1 cellular context compared by ENCODE assay signal in genomic region chr5:134224905-134225779, GRCh38.
A peak's percentile ranks its signal among the peaks of the same experiment; 100 is the strongest.
TF ChIP-seq lines count a peak whose summit lies in the region.

No MANE protein-coding gene starts in this region.

TF ChIP-seq in HepG2, 621 proteins besides CTCF, POLR2A, EP300 and RAD21 (continued from another document and continues in another):
- no peak for TF ChIP-seq TRAFD1 (CRISPR knock-in tag; IDR thresholded peaks at IDR 0.05; ENCODE audit: borderline replicate concordance)
- no peak for TF ChIP-seq ZNF547 (CRISPR knock-in tag; IDR thresholded peaks at IDR 0.05)
- TF ChIP-seq ZNF30 (CRISPR knock-in tag; IDR thresholded peaks at IDR 0.05): no peak
- TF ChIP-seq CHCHD3 (CRISPR knock-in tag; IDR thresholded peaks at IDR 0.05): no peak
- no peak for TF ChIP-seq RFX5 (IDR thresholded peaks at IDR 0.05; ENCODE audit: low read depth, low read length)
- TF ChIP-seq ZNF496 (CRISPR knock-in tag; IDR thresholded peaks at IDR 0.05; ENCODE audit: insufficient replicate concordance): no peak
- no peak for TF ChIP-seq HMGXB3 (CRISPR knock-in tag; IDR thresholded peaks at IDR 0.05; ENCODE audit: borderline replicate concordance)
- TF ChIP-seq CBX5 (CRISPR knock-in tag; IDR thresholded peaks at IDR 0.05; ENCODE audit: borderline replicate concordance): no peak
- no peak for TF ChIP-seq THYN1 (CRISPR knock-in tag; IDR thresholded peaks at IDR 0.05; ENCODE audit: borderline replicate concordance, low read depth)
- no peak for TF ChIP-seq FOXA3 (CRISPR knock-in tag; IDR thresholded peaks at IDR 0.05)
- TF ChIP-seq LBX2 (CRISPR knock-in tag; IDR thresholded peaks at IDR 0.05; ENCODE audit: borderline replicate concordance): 0 out of 2 replicates have a peak, but pooled peaks have one; percentile 23
- TF ChIP-seq ARID3A (IDR thresholded peaks at IDR 0.05; ENCODE audit: low read depth, low read length): no peak
- TF ChIP-seq GLI4 (CRISPR knock-in tag; IDR thresholded peaks at IDR 0.05; ENCODE audit: borderline replicate concordance): peak; percentile 14; the same call in 1 of the 2 replicates
- TF ChIP-seq ZNF431 (CRISPR knock-in tag; IDR thresholded peaks at IDR 0.05; ENCODE audit: borderline replicate concordance, low read depth): no peak
- TF ChIP-seq ZNF263 (CRISPR knock-in tag; IDR thresholded peaks at IDR 0.05): no peak
- TF ChIP-seq PITX1 (CRISPR knock-in tag; IDR thresholded peaks at IDR 0.05): no peak
- TF ChIP-seq POGK (CRISPR knock-in tag; conservative IDR thresholded peaks at IDR 0.05): no peak
- no peak for TF ChIP-seq DNMT1 (CRISPR knock-in tag; IDR thresholded peaks at IDR 0.05)
- TF ChIP-seq ELF4 (CRISPR knock-in tag; IDR thresholded peaks at IDR 0.05; ENCODE audit: borderline replicate concordance): peak; percentile 78; the same call in 1 of the 2 replicates
- no peak; the same call in 1 of the 2 replicates for TF ChIP-seq ZNF33B (CRISPR knock-in tag; IDR thresholded peaks at IDR 0.05)
- 0 out of 2 replicates have a peak, but pooled peaks have one; percentile 55 for TF ChIP-seq ZNF607 (CRISPR knock-in tag; IDR thresholded peaks at IDR 0.05; ENCODE audit: borderline replicate concordance)
- TF ChIP-seq ZNF484 (CRISPR knock-in tag; IDR thresholded peaks at IDR 0.05; ENCODE audit: borderline replicate concordance, low read depth): no peak
- no peak; the same call in 1 of the 2 replicates for TF ChIP-seq WIZ (CRISPR knock-in tag; IDR thresholded peaks at IDR 0.05)
- TF ChIP-seq ZKSCAN8 (CRISPR knock-in tag; IDR thresholded peaks at IDR 0.05; ENCODE audit: borderline replicate concordance): no peak
- no peak for TF ChIP-seq MLLT10 (CRISPR knock-in tag; IDR thresholded peaks at IDR 0.05)
- TF ChIP-seq ZNF878 (CRISPR knock-in tag; IDR thresholded peaks at IDR 0.05): no peak
- TF ChIP-seq NFIB (CRISPR knock-in tag; IDR thresholded peaks at IDR 0.05; ENCODE audit: borderline replicate concordance): peak; percentile 31; the same call in 1 of the 2 replicates
- no peak for TF ChIP-seq ZNF709 (CRISPR knock-in tag; IDR thresholded peaks at IDR 0.05)
- TF ChIP-seq SP140L (CRISPR knock-in tag; IDR thresholded peaks at IDR 0.05; ENCODE audit: borderline replicate concordance): no peak
- TF ChIP-seq ZNF24 (IDR thresholded peaks at IDR 0.05): no peak
- peak; percentile 69; the same call in 1 of the 2 replicates for TF ChIP-seq ZFX (CRISPR knock-in tag; IDR thresholded peaks at IDR 0.05; ENCODE audit: low read depth)
- TF ChIP-seq ZFY (CRISPR knock-in tag; IDR thresholded peaks at IDR 0.05): peak; percentile 69
- no peak for TF ChIP-seq SYNCRIP (IDR thresholded peaks at IDR 0.05; ENCODE audit: insufficient read depth, low read depth, low read length)
- TF ChIP-seq HMGXB4 (CRISPR knock-in tag; IDR thresholded peaks at IDR 0.05; ENCODE audit: borderline replicate concordance in 1 of 2, low read depth in 1 of 2): peak in 1 of 2 experiments; percentile 70; a peak in 1 of 4 replicates
- TF ChIP-seq PLSCR1 (CRISPR knock-in tag; IDR thresholded peaks at IDR 0.05; ENCODE audit: borderline replicate concordance): no peak
- TF ChIP-seq ZBTB7A (CRISPR knock-in tag; IDR thresholded peaks at IDR 0.05): peak; percentile 68; the same call in 1 of the 2 replicates
- TF ChIP-seq ZZZ3 (CRISPR knock-in tag; IDR thresholded peaks at IDR 0.05; ENCODE audit: borderline replicate concordance): no peak
- TF ChIP-seq ZNF562 (CRISPR knock-in tag; IDR thresholded peaks at IDR 0.05; ENCODE audit: borderline replicate concordance): no peak
- TF ChIP-seq TRIM22 (IDR thresholded peaks at IDR 0.05): no peak
- no peak for TF ChIP-seq ZNF781 (CRISPR knock-in tag; IDR thresholded peaks at IDR 0.05; ENCODE audit: borderline replicate concordance, not compliant biosample characterization)
- no peak for TF ChIP-seq GFI1 (CRISPR knock-in tag; IDR thresholded peaks at IDR 0.05; ENCODE audit: borderline replicate concordance)
- TF ChIP-seq SNAPC4 (CRISPR knock-in tag; IDR thresholded peaks at IDR 0.05): peak; percentile 26; the same call in 1 of the 2 replicates
- TF ChIP-seq RCOR2 (CRISPR knock-in tag; IDR thresholded peaks at IDR 0.05): no peak
- no peak; the same call in 1 of the 2 replicates for TF ChIP-seq HDAC1 (CRISPR knock-in tag; IDR thresholded peaks at IDR 0.05)
- no peak for TF ChIP-seq AGO1 (IDR thresholded peaks at IDR 0.05; ENCODE audit: low read depth, low read length, poor library complexity, severe bottlenecking)
- TF ChIP-seq NFIC (IDR thresholded peaks at IDR 0.05; ENCODE audit: low read length): no peak
